1 cellular context compared by ENCODE assay signal in genomic region chr19:47668556-47668955, GRCh38. TPM values are rescaled to one million over a fixed set of nuclear protein-coding genes. Genes with fewer than 3 reads are reported as not detected.
"Had no signal": no experiment of that assay in that cellular context is flagged by ENCODE, and none has a peak within 500 bp of the region (broad histone marks: within the 10 kb centered on the region; RNA-seq: fewer than 3 reads in every experiment).

No MANE protein-coding gene starts in this region.

RNA-seq across cellular contexts. Expression of gene EHD2, which starts 44.7 kb away (rescaled TPM):
- total RNA-seq: activated B cell treated with CpG ODN at 0.5 μM for 24 hours had no signal
